9 cellular contexts compared by ENCODE assay signal in the genomic region with DNA sequence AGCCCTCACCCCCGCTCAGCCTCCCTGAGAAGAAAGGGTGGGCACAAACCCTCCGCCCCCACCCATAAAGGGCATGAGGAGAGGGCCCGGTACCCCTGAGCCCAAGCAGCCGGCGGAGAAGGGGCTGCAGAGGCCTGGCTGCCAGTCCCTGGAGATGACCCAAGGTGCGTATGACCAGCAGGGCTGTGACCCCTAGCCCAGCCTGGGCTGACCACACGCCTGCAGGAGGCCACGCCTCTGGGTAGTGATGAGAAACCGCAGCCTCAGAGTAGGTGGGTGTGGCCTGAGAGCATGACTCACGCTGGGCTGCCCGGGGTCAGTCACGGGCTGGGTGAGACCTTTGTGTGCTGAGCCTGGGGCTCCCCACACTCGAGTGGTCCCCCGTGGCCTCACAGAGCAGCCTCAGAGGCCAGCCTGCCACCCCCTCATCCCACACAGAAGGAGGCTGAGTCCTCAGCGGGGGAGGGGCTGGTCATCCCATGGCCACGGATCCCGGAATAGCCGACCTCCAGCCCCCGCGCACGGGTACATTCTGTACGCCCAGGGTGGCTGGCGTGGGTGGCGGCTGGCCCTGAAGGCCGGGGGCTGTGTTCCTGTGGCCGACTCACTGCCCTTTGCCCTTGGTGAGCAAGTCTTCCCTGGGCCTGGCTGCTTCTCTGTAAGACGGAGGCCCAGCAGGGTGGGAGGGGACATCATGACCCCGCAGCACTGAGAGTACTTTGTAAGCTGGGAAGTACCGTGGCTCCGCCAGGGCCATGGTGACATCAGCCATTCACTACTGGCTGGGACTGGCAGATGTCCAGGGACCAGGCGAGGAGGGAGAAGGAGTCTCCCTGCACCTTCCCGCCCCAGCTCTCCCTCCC.
A peak's percentile ranks its signal among the peaks of the same experiment; 100 is the strongest.
DNase-seq lines count a peak whose midpoint lies in the region; ATAC-seq and TF ChIP-seq lines count a peak whose summit lies in the region.
"Had no signal": no experiment of that assay in that cellular context is flagged by ENCODE, and none has a peak within 500 bp of the region (broad histone marks: within the 10 kb centered on the region; RNA-seq: fewer than 3 reads in every experiment).

No MANE protein-coding gene starts in this region.

- H4K20me1 ChIP-seq in neural progenitor cell (ENCODE audit: low read depth) = no peaks in the 10 kb centered on the region

- H3K36me3 ChIP-seq in WERI-Rb-1 (no peaks in the 10 kb centered on the region), neural progenitor cell (no peaks in the 10 kb centered on the region), A673 (ENCODE audit: insufficient read depth, low read length, poor library complexity, severe bottlenecking) (no peaks in the 10 kb centered on the region)
- H3K36me3 ChIP-seq: cardiac muscle cell had no signal

- DNase-seq in AG09309 (ENCODE audit: low read depth) = peak; percentile 20
- DNase-seq in HEK293T (ENCODE audit: extremely low spot score) = peak; percentile 27
- peak; percentile 25 for DNase-seq in WERI-Rb-1
- DNase-seq in fibroblast of villous mesenchyme (ENCODE audit: low read depth) = peak; percentile 96
- peak; percentile 50 for DNase-seq in neural progenitor cell (ENCODE audit: low spot score)
- DNase-seq in KBM-7 = no peak
- no peak for DNase-seq in A673 (ENCODE audit: low spot score)

- no peak overlapping the region for H3K4me3 ChIP-seq in AG09309 (ENCODE audit: control insufficient read depth, low read depth, low read length)
- H3K4me3 ChIP-seq in WERI-Rb-1 (ENCODE audit: low read depth, low read length) = no peak overlapping the region
- peak overlapping the region; percentile 12 for H3K4me3 ChIP-seq in fibroblast of villous mesenchyme (ENCODE audit: low read depth, low read length)
- no peak overlapping the region for H3K4me3 ChIP-seq in neural progenitor cell
- H3K4me3 ChIP-seq in A673 (ENCODE audit: low read depth, low read length, poor library complexity, severe bottlenecking) = no peak overlapping the region
- H3K4me3 ChIP-seq: cardiac muscle cell had no signal

- H3K4me1 ChIP-seq in neural progenitor cell (peaks cover 19% of the 10 kb centered on the region), A673 (ENCODE audit: insufficient read depth, low read length, poor library complexity, severe bottlenecking) (no peaks in the 10 kb centered on the region)

- H3K9me3 Mint-ChIP-seq in neural progenitor cell = peaks cover 2% of the 10 kb centered on the region

- BruUV-seq in A673 (replicated peaks; lab: Mats Ljungman, UMichigan) = no TSS peak

- H3K9me3 ChIP-seq in WERI-Rb-1 (ENCODE audit: severe bottlenecking) (no peaks in the 10 kb centered on the region), neural progenitor cell (ENCODE audit: low read depth) (no peaks in the 10 kb centered on the region), A673 (ENCODE audit: low read depth, low read length, poor library complexity, severe bottlenecking) (no peaks in the 10 kb centered on the region)

- H3K27ac Mint-ChIP-seq in neural progenitor cell = no peak overlapping the region

- TF ChIP-seq CTCF in AG09309 (IDR thresholded peaks at IDR 0.05; ENCODE audit: control insufficient read depth, insufficient read depth, low read depth, low read length, missing control alignments) (no peak), WERI-Rb-1 (IDR thresholded peaks at IDR 0.05; ENCODE audit: low read depth, low read length) (no peak), fibroblast of villous mesenchyme (IDR thresholded peaks at IDR 0.05; ENCODE audit: insufficient read depth, low read depth, low read length) (no peak), neural progenitor cell (IDR thresholded peaks at IDR 0.05) (no peak), A673 (conservative IDR thresholded peaks at IDR 0.05; ENCODE audit: low read depth, low read length) (no peak)

- peaks cover 31% of the 10 kb centered on the region for H3K4me1 Mint-ChIP-seq in neural progenitor cell

- no peaks in the 10 kb centered on the region for H3K79me2 ChIP-seq in neural progenitor cell (ENCODE audit: low read depth)

- POLR2A ChIA-PET in HEK293T (lab: Yijun Ruan, JAX) = no interaction called here
- POLR2A ChIA-PET in A673 (lab: Charles Lee; ENCODE audit: low non-redundant PET) = no interaction called here

- H3K36me3 Mint-ChIP-seq in neural progenitor cell = no peaks in the 10 kb centered on the region

- no peak overlapping the region for H3K4me2 ChIP-seq in neural progenitor cell

- H3K4me3 Mint-ChIP-seq in neural progenitor cell = no peak overlapping the region

- no peak overlapping the region for H3K9ac ChIP-seq in neural progenitor cell

- ATAC-seq in GM18502 (IDR thresholded peaks at IDR 0.05; ENCODE audit: poor library complexity, unreplicated experiment) = no peak

- H2AFZ ChIP-seq in neural progenitor cell (replicated peaks) = no peak overlapping the region

- H3K27me3 ChIP-seq in WERI-Rb-1 (ENCODE audit: insufficient read depth, low read depth, severe bottlenecking) (no peaks in the 10 kb centered on the region), neural progenitor cell (no peaks in the 10 kb centered on the region), A673 (replicated peaks; ENCODE audit: insufficient read depth, low read depth, low read length, poor library complexity) (no peaks in the 10 kb centered on the region)
- H3K27me3 ChIP-seq: cardiac muscle cell had no signal

- intact Hi-C loops in A673 (cut with micrococcal nuclease; ENCODE audit: unreplicated experiment) = no loop called here

- CTCF ChIA-PET in HEK293T (lab: Yijun Ruan, JAX) (no interaction called here), A673 (lab: Charles Lee) (no interaction called here)

- no peak overlapping the region for H3K27ac ChIP-seq in WERI-Rb-1
- no peak overlapping the region for H3K27ac ChIP-seq in neural progenitor cell
- H3K27ac ChIP-seq in A673 (ENCODE audit: low read depth, low read length, poor library complexity, severe bottlenecking) = no peak overlapping the region
- H3K27ac ChIP-seq: cardiac muscle cell had no signal

- in situ Hi-C loops in KBM-7 (cut with MboI; ENCODE audit: low pct_unique_long_range_greater_than_20kb, low sequenced_read_pairs) = no loop called here

- H3F3A ChIP-seq in neural progenitor cell (ENCODE audit: low read depth) = no peaks in the 10 kb centered on the region

- H3K27me3 Mint-ChIP-seq in neural progenitor cell (ENCODE audit: insufficient read depth, low read depth) = peaks cover 6% of the 10 kb centered on the region

TF ChIP-seq in HEK293T, 16 proteins besides CTCF, POLR2A, EP300 and RAD21:
- TF ChIP-seq, protein P1, sequence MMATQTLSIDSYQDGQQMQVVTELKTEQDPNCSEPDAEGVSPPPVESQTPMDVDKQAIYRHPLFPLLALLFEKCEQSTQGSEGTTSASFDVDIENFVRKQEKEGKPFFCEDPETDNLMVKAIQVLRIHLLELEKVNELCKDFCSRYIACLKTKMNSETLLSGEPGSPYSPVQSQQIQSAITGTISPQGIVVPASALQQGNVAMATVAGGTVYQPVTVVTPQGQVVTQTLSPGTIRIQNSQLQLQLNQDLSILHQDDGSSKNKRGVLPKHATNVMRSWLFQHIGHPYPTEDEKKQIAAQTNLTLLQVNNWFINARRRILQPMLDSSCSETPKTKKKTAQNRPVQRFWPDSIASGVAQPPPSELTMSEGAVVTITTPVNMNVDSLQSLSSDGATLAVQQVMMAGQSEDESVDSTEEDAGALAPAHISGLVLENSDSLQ (IDR thresholded peaks at IDR 0.05) = no peak
- TF ChIP-seq LEF1 (IDR thresholded peaks at IDR 0.05; ENCODE audit: borderline replicate concordance) (no peak), ARNT (IDR thresholded peaks at IDR 0.05) (no peak), NFRKB (IDR thresholded peaks at IDR 0.05) (no peak), FOXK2 (IDR thresholded peaks at IDR 0.05) (no peak), FOXM1 (IDR thresholded peaks at IDR 0.05; ENCODE audit: borderline replicate concordance) (no peak), CTBP1 (IDR thresholded peaks at IDR 0.05; ENCODE audit: borderline replicate concordance) (no peak), BHLHE40 (IDR thresholded peaks at IDR 0.05; ENCODE audit: borderline replicate concordance) (no peak), SP1 (IDR thresholded peaks at IDR 0.05) (no peak), FOXA1 (IDR thresholded peaks at IDR 0.05) (no peak), HDGF (IDR thresholded peaks at IDR 0.05; ENCODE audit: borderline replicate concordance) (no peak), L3MBTL2 (conservative IDR thresholded peaks at IDR 0.05) (no peak), SUZ12 (IDR thresholded peaks at IDR 0.05) (no peak), TARDBP (IDR thresholded peaks at IDR 0.05) (no peak), ELF4 (IDR thresholded peaks at IDR 0.05) (no peak), ZNF384 (IDR thresholded peaks at IDR 0.05) (no peak)

Comparison
In these comparisons a context has a peak if more than half of its experiments do, and no peak if none do; other contexts are left out.
1. DNase-seq: peak in AG09309 (single experiment), HEK293T (single experiment), WERI-Rb-1 (single experiment), fibroblast of villous mesenchyme (single experiment) and neural progenitor cell (single experiment); none in KBM-7 (single experiment) and A673 (single experiment).